8 cellular contexts compared by ENCODE assay signal in the genomic region with DNA sequence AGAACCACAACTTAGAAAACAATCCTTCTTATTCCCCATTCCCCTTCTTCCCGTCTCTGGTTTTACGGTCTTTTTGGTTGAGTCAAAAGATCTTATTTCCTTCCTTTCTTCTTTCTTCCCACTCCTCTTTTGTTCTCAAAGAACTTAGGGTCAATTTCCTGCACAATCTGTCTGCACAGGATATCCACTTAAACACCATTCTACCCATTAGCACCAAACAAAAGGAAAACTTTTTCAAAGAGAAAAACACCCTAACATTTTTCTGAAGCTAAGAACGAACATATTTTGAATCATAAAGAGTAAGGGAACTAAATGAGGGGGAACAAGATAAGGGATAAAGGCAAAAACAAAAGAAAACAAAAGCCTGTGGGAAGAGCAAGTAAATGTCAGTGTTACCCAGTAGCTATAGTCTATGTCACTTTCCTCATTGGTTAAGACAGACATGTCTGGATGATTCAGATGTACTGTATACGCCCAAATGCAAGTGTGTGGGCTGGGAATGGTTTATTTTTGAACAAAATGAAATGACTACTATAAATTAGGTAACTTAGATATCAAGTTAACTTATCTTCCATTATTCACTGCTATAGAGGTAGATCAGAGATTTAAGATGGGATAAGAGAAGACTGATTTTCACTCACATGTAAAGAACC. TPM values are rescaled to one million over a fixed set of nuclear protein-coding genes. Genes with fewer than 3 reads are reported as not detected.
A peak's percentile ranks its signal among the peaks of the same experiment; 100 is the strongest.
DNase-seq lines count a peak whose midpoint lies in the region; ATAC-seq and TF ChIP-seq lines count a peak whose summit lies in the region.

No MANE protein-coding gene starts in this region.

- no peaks in the 10 kb centered on the region for H3K9me3 Mint-ChIP-seq in T-cell

- peak; percentile 54 for DNase-seq in GM20000 (ENCODE audit: low spot score)
- DNase-seq in T-cell, result no peak
- DNase-seq in epithelial cell of proximal tubule (ENCODE audit: low read depth), result no peak
- no peak for DNase-seq in retinal pigment epithelial cell (ENCODE audit: low read depth)
- DNase-seq in NCI-H2081 treated with DMSO at 0.1 percent for 48 hours (lab: John Stamatoyannopoulos, UW), result no peak
- DNase-seq in OCI-M2 (lab: John Stamatoyannopoulos, UW; ENCODE audit: unreplicated experiment), result no peak

- POLR2A ChIA-PET in T-cell (lab: Charles Lee), result interaction anchor here in 1 of 2 donors (0.5 to 0.6 kb wide), 2 partner anchors 25 to 141 kb away, joined by 3 to 8 read pairs; no protein-coding TSS in a partner anchor

- peak overlapping the region in 2 of 3 donors; percentile 18 to 37 for H3K4me3 Mint-ChIP-seq in T-cell

- TF ChIP-seq CTCF in GM20000 (IDR thresholded peaks at IDR 0.05; ENCODE audit: extremely low read depth, missing control alignments), result no peak
- no peak for TF ChIP-seq CTCF in epithelial cell of proximal tubule (conservative IDR thresholded peaks at IDR 0.05; ENCODE audit: low read depth, low read length)
- no peak for TF ChIP-seq CTCF in retinal pigment epithelial cell (conservative IDR thresholded peaks at IDR 0.05; ENCODE audit: low read depth, low read length)

- H3K36me3 Mint-ChIP-seq in T-cell, result peaks cover 10% of the 10 kb centered on the region

- no peaks in the 10 kb centered on the region for H3K27me3 Mint-ChIP-seq in T-cell

- H3K27ac Mint-ChIP-seq in T-cell, result peak overlapping the region; percentile 82 to 85

- CTCF ChIA-PET in T-cell (lab: Charles Lee), result interaction anchor here in 1 of 2 donors (0.6 to 1.2 kb wide), 2 partner anchors 13 to 389 kb away, joined by 3 read pairs; no protein-coding TSS in a partner anchor

- ATAC-seq in T-cell (replicated peaks in 1 of 4) (peak in 3 of 4 experiments; percentile 51 to 58 (median 57)), GM21825 (IDR thresholded peaks at IDR 0.05; ENCODE audit: unreplicated experiment) (no peak), HG02588 (IDR thresholded peaks at IDR 0.05; ENCODE audit: unreplicated experiment) (no peak)

- peak overlapping the region; percentile 74 for H3K4me3 ChIP-seq in epithelial cell of proximal tubule (ENCODE audit: low read depth, low read length)
- peak overlapping the region; percentile 99 for H3K4me3 ChIP-seq in retinal pigment epithelial cell (ENCODE audit: low read length)

- peaks cover 42 to 50% (median 49%) of the 10 kb centered on the region in 3 donors for H3K4me1 Mint-ChIP-seq in T-cell

RNA-seq across cellular contexts. Expression of gene TOR3A, which starts 59.8 kb away (rescaled TPM):
- 10 to 100 TPM; 19.1 to 30.6 (median 23.7) TPM for total RNA-seq in T-cell
- 57.9 and 83.1 TPM in 2 replicates for total RNA-seq in epithelial cell of proximal tubule

Comparison
In these comparisons a context has a peak if more than half of its experiments do, and no peak if none do; other contexts are left out.
1. ATAC-seq: peak in T-cell (3 of 4); none in GM21825 (single experiment) and HG02588 (single experiment).